In the genomic region with DNA sequence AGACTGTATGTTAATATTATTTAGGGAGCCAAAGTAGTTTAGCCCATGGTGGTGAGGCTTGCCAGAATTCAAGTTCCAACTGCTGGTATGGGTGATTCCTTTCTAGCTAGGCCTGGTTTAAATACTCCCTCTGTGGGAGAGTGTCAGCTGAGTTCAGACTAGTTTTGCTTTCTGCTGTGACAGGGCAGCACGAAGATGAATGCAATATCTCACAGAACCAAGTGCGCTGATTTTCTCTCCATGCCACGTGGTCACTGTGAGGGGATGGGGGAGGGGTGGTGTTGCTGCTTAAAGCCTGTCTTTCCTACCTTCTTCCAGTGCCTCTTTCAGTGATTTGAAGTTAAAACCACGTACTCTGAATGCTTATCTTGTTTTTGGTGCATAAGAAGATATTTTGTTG, we compare ENCODE assay signal across 9 cellular contexts.
"Had no signal": no experiment of that assay in that cellular context is flagged by ENCODE, and none has a peak within 500 bp of the region (broad histone marks: within the 10 kb centered on the region; RNA-seq: fewer than 3 reads in every experiment).

No MANE protein-coding gene starts in this region.

- H3K36me3 Mint-ChIP-seq: IgD-negative memory B cell had no signal

- H3K36me3 ChIP-seq: HAP-1 had no signal

- H3K27me3 Mint-ChIP-seq: IgD-negative memory B cell had no signal

- H3K4me3 Mint-ChIP-seq: HFFc6, IgD-negative memory B cell had no signal

- H2AFZ ChIP-seq: GM23248 had no signal

- H3K9ac ChIP-seq: GM23248 had no signal

- H3K9me3 ChIP-seq: HAP-1 had no signal

- H3K4me3 ChIP-seq: GM23248, HAP-1 had no signal

- H3K27ac Mint-ChIP-seq: HFFc6, IgD-negative memory B cell had no signal

- H3K27ac ChIP-seq: GM23248, HL-60 had no signal

- H3K4me1 ChIP-seq: HAP-1 had no signal

- H3K4me1 Mint-ChIP-seq: IgD-negative memory B cell had no signal

- ATAC-seq: HCT116, HepG2 had no signal

- DNase-seq: GM23248, GOT3, H7, HFFc6 had no signal
